In the genomic region with DNA sequence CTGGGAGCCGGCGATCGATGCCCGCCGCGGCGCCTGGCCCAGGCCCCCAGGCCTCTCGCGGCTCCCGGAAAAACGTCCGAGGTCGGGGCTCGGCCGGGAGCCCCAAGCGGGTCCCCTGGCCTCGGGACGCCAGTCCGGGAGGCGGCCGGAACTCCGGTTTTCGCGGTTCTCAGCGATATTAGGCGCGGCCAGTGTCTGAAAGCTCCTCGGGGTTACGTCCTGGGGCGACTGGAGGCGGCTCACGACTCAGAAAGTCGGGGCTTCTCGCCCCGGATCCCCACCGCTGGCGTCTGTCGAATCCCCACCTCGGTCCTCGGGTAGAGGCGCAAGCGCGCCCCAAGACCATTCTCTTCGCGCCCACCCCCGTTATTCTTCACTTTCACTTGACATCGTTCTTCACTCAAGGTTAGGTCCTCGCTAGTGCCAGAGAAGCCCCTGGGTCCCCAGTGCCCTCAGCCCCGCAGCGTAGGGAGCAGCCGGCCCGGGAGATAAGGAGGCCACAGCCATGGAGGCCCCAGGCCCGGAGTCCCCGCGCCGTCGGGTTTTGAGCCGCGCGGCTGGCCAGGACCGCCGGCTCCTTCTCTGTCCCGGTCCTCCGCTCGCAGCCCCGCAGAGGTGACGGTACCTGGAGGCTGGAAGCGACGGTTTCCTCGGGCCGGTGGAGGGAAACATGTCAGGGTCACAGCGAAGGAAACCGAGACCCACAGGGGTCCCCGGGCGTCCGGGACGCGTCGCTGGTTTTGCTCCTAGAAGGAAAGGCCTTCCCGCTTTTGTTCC, we compare ENCODE assay signal across 9 cellular contexts. TPM values are rescaled to one million over a fixed set of nuclear protein-coding genes. Genes with fewer than 3 reads are reported as not detected.
DNase-seq lines count a peak whose midpoint lies in the region; ATAC-seq and TF ChIP-seq lines count a peak whose summit lies in the region.
"Had no signal": no experiment of that assay in that cellular context is flagged by ENCODE, and none has a peak within 500 bp of the region (broad histone marks: within the 10 kb centered on the region; RNA-seq: fewer than 3 reads in every experiment).

No MANE protein-coding gene starts in this region.

- intact Hi-C loops in activated CD8-positive, alpha-beta T cell treated with anti-CD3 and anti-CD28 coated beads for 36 hours (cut with micrococcal nuclease) = loop anchor here (5.0 to 10.0 kb wide), 3 partner anchors 64 to 732 kb away; partner anchors contain the start of gene COMMD3
- intact Hi-C loops in mucosa of descending colon (cut with DNase I, micrococcal nuclease) = loop anchor here in 1 of 2 donors (5.0 kb wide), 1 partner anchor 69 kb away; the partner anchor contains the start of gene BMI1

- peak; percentile 47 for DNase-seq in activated CD8-positive, alpha-beta T cell treated with anti-CD3 and anti-CD28 coated beads for 36 hours
- DNase-seq in endodermal cell (peak; percentile 77), mucosa of descending colon (peak; percentile 39 to 67 (median 49)), SK-N-DZ (ENCODE audit: low spot score) (no peak), NCI-H1417 (lab: John Stamatoyannopoulos, UW) (no peak)
- DNase-seq in stimulated activated naive B cell treated with anti-CD40 and anti-IgM and Interleukin-4, amounts not matched to agents 10 μg/mL and 1 μg/mL and 100 μg/mL, for 72 hours = peak; percentile 46

- no peaks in the 10 kb centered on the region for H3K9me3 ChIP-seq in endodermal cell (ENCODE audit: control insufficient read depth, low read length)
- H3K9me3 ChIP-seq in mucosa of descending colon = no peaks in the 10 kb centered on the region

- H3K27me3 ChIP-seq in endodermal cell (ENCODE audit: control insufficient read depth, insufficient read depth, low read length, poor library complexity, severe bottlenecking) = peaks cover 86% of the 10 kb centered on the region

- peak overlapping the region; percentile 82 for H3K4me3 ChIP-seq in endodermal cell (ENCODE audit: low read length)
- peak overlapping the region; percentile 29 for H3K4me3 ChIP-seq in mucosa of descending colon

- H3K27ac ChIP-seq in endodermal cell (ENCODE audit: low read depth, low read length) = no peak overlapping the region

- peak overlapping the region; percentile 93 for H3K27ac Mint-ChIP-seq in activated CD8-positive, alpha-beta T cell treated with anti-CD3 and anti-CD28 coated beads for 36 hours
- H3K27ac Mint-ChIP-seq in endodermal cell = no peak overlapping the region
- H3K27ac Mint-ChIP-seq in stimulated activated naive B cell treated with anti-CD40 and anti-IgM and Interleukin-4, amounts not matched to agents 10 μg/mL and 1 μg/mL and 100 μg/mL, for 72 hours = peak overlapping the region; percentile 99

- H3K4me3 Mint-ChIP-seq in activated CD8-positive, alpha-beta T cell treated with anti-CD3 and anti-CD28 coated beads for 36 hours = peak overlapping the region; percentile 90
- peak overlapping the region; percentile 69 for H3K4me3 Mint-ChIP-seq in endodermal cell
- peak overlapping the region; percentile 89 to 94 for H3K4me3 Mint-ChIP-seq in stimulated activated naive B cell treated with anti-CD40 and anti-IgM and Interleukin-4, amounts not matched to agents 10 μg/mL and 1 μg/mL and 100 μg/mL, for 72 hours

- no peak overlapping the region for H3K9ac ChIP-seq in endodermal cell (ENCODE audit: extremely low read depth, low read length, poor library complexity, severe bottlenecking)

- POLR2A ChIA-PET in activated CD8-positive, alpha-beta T cell treated with anti-CD3 and anti-CD28 coated beads for 36 hours (lab: Charles Lee) = interaction anchor here (0.9 to 2.1 kb wide), 6 partner anchors 64 to 736 kb away, joined by 3 to 9 read pairs (median 4); partner anchors contain the start of genes COMMD3 and DNAJC1

- peak; percentile 7 for ATAC-seq in GM19025 (IDR thresholded peaks at IDR 0.05; ENCODE audit: low read depth, unreplicated experiment)
- peak; percentile 19 for ATAC-seq in HG03280 (IDR thresholded peaks at IDR 0.05; ENCODE audit: unreplicated experiment)
- ATAC-seq in activated CD8-positive, alpha-beta T cell treated with anti-CD3 and anti-CD28 coated beads for 36 hours = peak; percentile 38
- ATAC-seq in mucosa of descending colon = peak; percentile 61
- peak; percentile 15 to 23 for ATAC-seq in stimulated activated naive B cell treated with anti-CD40 and anti-IgM and Interleukin-4, amounts not matched to agents 10 μg/mL and 1 μg/mL and 100 μg/mL, for 72 hours (replicated peaks)

- TF ChIP-seq CTCF in activated CD8-positive, alpha-beta T cell treated with anti-CD3 and anti-CD28 coated beads for 36 hours (IDR thresholded peaks at IDR 0.05) = no peak
- no peak for TF ChIP-seq CTCF in endodermal cell (conservative IDR thresholded peaks at IDR 0.05)
- TF ChIP-seq CTCF in mucosa of descending colon (IDR thresholded peaks at IDR 0.05) = no peak

- WGBS in endodermal cell (ENCODE audit: insufficient coverage in 1 of 2, insufficient read length in 1 of 2), 2 experiments = 3 to 4% methylated on average over 39 to 80 of the region's 80 CpGs

- CTCF ChIA-PET in activated CD8-positive, alpha-beta T cell treated with anti-CD3 and anti-CD28 coated beads for 36 hours (lab: Charles Lee) = interaction anchor here (0.8 to 1.5 kb wide), 3 partner anchors 63 to 88 kb away, joined by 3 read pairs; partner anchors contain the start of gene COMMD3

- peaks cover 19% of the 10 kb centered on the region for H3K27me3 Mint-ChIP-seq in activated CD8-positive, alpha-beta T cell treated with anti-CD3 and anti-CD28 coated beads for 36 hours
- H3K27me3 Mint-ChIP-seq in endodermal cell (ENCODE audit: insufficient read depth) = peaks cover 90% of the 10 kb centered on the region
- no peaks in the 10 kb centered on the region for H3K27me3 Mint-ChIP-seq in stimulated activated naive B cell treated with anti-CD40 and anti-IgM and Interleukin-4, amounts not matched to agents 10 μg/mL and 1 μg/mL and 100 μg/mL, for 72 hours

- H3K9me3 Mint-ChIP-seq in activated CD8-positive, alpha-beta T cell treated with anti-CD3 and anti-CD28 coated beads for 36 hours = no peaks in the 10 kb centered on the region
- no peaks in the 10 kb centered on the region for H3K9me3 Mint-ChIP-seq in endodermal cell
- H3K9me3 Mint-ChIP-seq in stimulated activated naive B cell treated with anti-CD40 and anti-IgM and Interleukin-4, amounts not matched to agents 10 μg/mL and 1 μg/mL and 100 μg/mL, for 72 hours = no peaks in the 10 kb centered on the region

- H3K36me3 ChIP-seq in endodermal cell (ENCODE audit: control insufficient read depth, insufficient read depth, low read length) (no peaks in the 10 kb centered on the region), mucosa of descending colon (ENCODE audit: low read depth) (no peaks in the 10 kb centered on the region)

- peaks cover 24% of the 10 kb centered on the region for H3K4me1 Mint-ChIP-seq in activated CD8-positive, alpha-beta T cell treated with anti-CD3 and anti-CD28 coated beads for 36 hours (ENCODE audit: low read depth)
- peaks cover 2% of the 10 kb centered on the region for H3K4me1 Mint-ChIP-seq in endodermal cell
- H3K4me1 Mint-ChIP-seq in stimulated activated naive B cell treated with anti-CD40 and anti-IgM and Interleukin-4, amounts not matched to agents 10 μg/mL and 1 μg/mL and 100 μg/mL, for 72 hours = peaks cover 5 to 19% of the 10 kb centered on the region in 2 donors

- peaks cover 5% of the 10 kb centered on the region for H3K36me3 Mint-ChIP-seq in activated CD8-positive, alpha-beta T cell treated with anti-CD3 and anti-CD28 coated beads for 36 hours (ENCODE audit: low read depth)
- H3K36me3 Mint-ChIP-seq in endodermal cell (ENCODE audit: low read depth) = no peaks in the 10 kb centered on the region
- peaks cover 0 to 1% of the 10 kb centered on the region in 2 donors for H3K36me3 Mint-ChIP-seq in stimulated activated naive B cell treated with anti-CD40 and anti-IgM and Interleukin-4, amounts not matched to agents 10 μg/mL and 1 μg/mL and 100 μg/mL, for 72 hours

- H3K4me1 ChIP-seq in endodermal cell (ENCODE audit: control insufficient read depth, insufficient read depth, low read length) (no peaks in the 10 kb centered on the region), mucosa of descending colon (ENCODE audit: low read depth) (peaks cover 5% of the 10 kb centered on the region)

RNA-seq across cellular contexts. Expression of gene EBLN1, which starts 35.2 kb away (rescaled TPM):
- not detected for total RNA-seq in activated CD8-positive, alpha-beta T cell treated with anti-CD3 and anti-CD28 coated beads for 36 hours
- total RNA-seq in endodermal cell = not detected
- not detected for polyA plus RNA-seq in endodermal cell (2013, experiment 1 of 2)
- polyA plus RNA-seq in endodermal cell (2013, experiment 2 of 2) = not detected
- not detected for total RNA-seq in mucosa of descending colon
- polyA plus RNA-seq in SK-N-DZ (2014; cell fraction: cytosol; rRNA removed) = not detected in 2 replicates
- not detected in 2 replicates for polyA plus RNA-seq in SK-N-DZ (2014; cell fraction: nucleus; rRNA removed)
- total RNA-seq: dermis microvascular lymphatic vessel endothelial cell had no signal

Comparison
In these comparisons a context has a peak if more than half of its experiments do, and no peak if none do; other contexts are left out.
1. ATAC-seq: peak in every context shown above with its lines; median percentile 61 in mucosa of descending colon; 38 in activated CD8-positive, alpha-beta T cell treated with anti-CD3 and anti-CD28 coated beads for 36 hours; 19 in HG03280; 19 in stimulated activated naive B cell treated with anti-CD40 and anti-IgM and Interleukin-4, amounts not matched to agents 10 μg/mL and 1 μg/mL and 100 μg/mL, for 72 hours; 7 in GM19025.
2. DNase-seq: peak in activated CD8-positive, alpha-beta T cell treated with anti-CD3 and anti-CD28 coated beads for 36 hours (single experiment), endodermal cell (single experiment), mucosa of descending colon (3 of 3) and stimulated activated naive B cell treated with anti-CD40 and anti-IgM and Interleukin-4, amounts not matched to agents 10 μg/mL and 1 μg/mL and 100 μg/mL, for 72 hours (single experiment); none in SK-N-DZ (single experiment) and NCI-H1417 (0 of 3).
3. Peak in every context shown above with its lines, with median percentiles within 50 percentile points of each other: H3K4me3 Mint-ChIP-seq.